Comparison of ENCODE assay signal across 8 cellular contexts in genomic region chr1:77282187-77282865, GRCh38. TPM values are rescaled to one million over a fixed set of nuclear protein-coding genes. Genes with fewer than 3 reads are reported as not detected.
A peak's percentile ranks its signal among the peaks of the same experiment; 100 is the strongest.
DNase-seq lines count a peak whose midpoint lies in the region; ATAC-seq and TF ChIP-seq lines count a peak whose summit lies in the region.

No MANE protein-coding gene starts in this region.

- H3K4me3 Mint-ChIP-seq in activated T-helper 17 cell treated with anti-CD3 and anti-CD28 coated beads, Interleukin-2, amount 50 U/mL, for 72 hours = peak overlapping the region; percentile 50
- peak overlapping the region; percentile 80 for H3K4me3 Mint-ChIP-seq in osteocyte (ENCODE audit: unreplicated experiment)

- H3K36me3 ChIP-seq in gastroesophageal sphincter = no peaks in the 10 kb centered on the region

- peak; percentile 68 for ATAC-seq in activated T-helper 17 cell treated with anti-CD3 and anti-CD28 coated beads, Interleukin-2, amount 50 U/mL, for 72 hours (replicated peaks)
- ATAC-seq in gastroesophageal sphincter = peak; percentile 43
- no peak for ATAC-seq in HG03196 (IDR thresholded peaks at IDR 0.05; ENCODE audit: unreplicated experiment)
- ATAC-seq in HG03175 (IDR thresholded peaks at IDR 0.05; ENCODE audit: unreplicated experiment) = no peak

- no peak; the same call in 1 of the 2 replicates for TF ChIP-seq CTCF in C4-2B (conservative IDR thresholded peaks at IDR 0.05)
- no peak for TF ChIP-seq CTCF in GM20000 (IDR thresholded peaks at IDR 0.05; ENCODE audit: extremely low read depth, missing control alignments)
- TF ChIP-seq CTCF in gastroesophageal sphincter (IDR thresholded peaks at IDR 0.05) = no peak
- TF ChIP-seq CTCF in osteocyte (IDR thresholded peaks at IDR 0.05) = no peak

- H3K27ac ChIP-seq in C4-2B (peak overlapping the region; percentile 56), gastroesophageal sphincter (peak overlapping the region in 1 of 4 donors; percentile 35)

- TF ChIP-seq EP300 in gastroesophageal sphincter (IDR thresholded peaks at IDR 0.05) = no peak

- peaks cover 0 to 19% (median 8%) of the 10 kb centered on the region in 3 donors for H3K4me1 ChIP-seq in gastroesophageal sphincter

- no peaks in the 10 kb centered on the region for H3K9me3 Mint-ChIP-seq in activated T-helper 17 cell treated with anti-CD3 and anti-CD28 coated beads, Interleukin-2, amount 50 U/mL, for 72 hours
- H3K9me3 Mint-ChIP-seq in osteocyte (ENCODE audit: unreplicated experiment) = no peaks in the 10 kb centered on the region

- peaks cover 12% of the 10 kb centered on the region for H3K27me3 Mint-ChIP-seq in activated T-helper 17 cell treated with anti-CD3 and anti-CD28 coated beads, Interleukin-2, amount 50 U/mL, for 72 hours
- H3K27me3 Mint-ChIP-seq in osteocyte (ENCODE audit: unreplicated experiment) = no peaks in the 10 kb centered on the region

- no peak overlapping the region for H3K27ac Mint-ChIP-seq in activated T-helper 17 cell treated with anti-CD3 and anti-CD28 coated beads, Interleukin-2, amount 50 U/mL, for 72 hours
- H3K27ac Mint-ChIP-seq in osteocyte (ENCODE audit: unreplicated experiment) = no peak overlapping the region

- 0% methylated on average over 2 of the region's 47 CpGs; no CpG with 5 or more reads in 1 of the 2 donors for WGBS in gastroesophageal sphincter (ENCODE audit: low coverage in 1 of 2), 2 donors

- peak overlapping the region; percentile 44 to 62 for H3K4me3 ChIP-seq in gastroesophageal sphincter

- no peaks in the 10 kb centered on the region for H3K9me3 ChIP-seq in gastroesophageal sphincter

- DNase-seq in GM20000 (ENCODE audit: low spot score) (peak; percentile 25), NCI-H2171 (lab: John Stamatoyannopoulos, UW) (peak; percentile 49), osteocyte (ENCODE audit: extremely low spot score, unreplicated experiment) (peak; percentile 84)

- H3K4me1 Mint-ChIP-seq in activated T-helper 17 cell treated with anti-CD3 and anti-CD28 coated beads, Interleukin-2, amount 50 U/mL, for 72 hours = peaks cover 12% of the 10 kb centered on the region
- peaks cover 17% of the 10 kb centered on the region for H3K4me1 Mint-ChIP-seq in osteocyte (ENCODE audit: unreplicated experiment)

- no peaks in the 10 kb centered on the region for H3K36me3 Mint-ChIP-seq in activated T-helper 17 cell treated with anti-CD3 and anti-CD28 coated beads, Interleukin-2, amount 50 U/mL, for 72 hours (ENCODE audit: low read depth)
- peaks cover 3% of the 10 kb centered on the region for H3K36me3 Mint-ChIP-seq in osteocyte (ENCODE audit: unreplicated experiment)

- peaks cover 67% of the 10 kb centered on the region for H3K27me3 ChIP-seq in gastroesophageal sphincter

- no peak for TF ChIP-seq POLR2A in gastroesophageal sphincter (IDR thresholded peaks at IDR 0.05)

RNA-seq across cellular contexts. Expression of gene AK5, which starts 0.5 kb away (rescaled TPM):
- not detected for total RNA-seq in activated T-helper 17 cell treated with anti-CD3 and anti-CD28 coated beads, Interleukin-2, amount 50 U/mL, for 72 hours
- total RNA-seq in gastroesophageal sphincter (1 to 10 TPM in 3 of 4 donors, under 1 TPM in 1; 0.67 to 5.3 (median 2.7) TPM), osteocyte (31.5 and 38.1 TPM in 2 replicates)

Comparison
In these comparisons a context has a peak if more than half of its experiments do, and no peak if none do; other contexts are left out.
1. DNase-seq: peak in every context shown above with its lines; median percentile 84 in osteocyte; 49 in NCI-H2171; 25 in GM20000.
2. ATAC-seq: peak in activated T-helper 17 cell treated with anti-CD3 and anti-CD28 coated beads, Interleukin-2, amount 50 U/mL, for 72 hours (single experiment) and gastroesophageal sphincter (single experiment); none in HG03196 (single experiment) and HG03175 (single experiment).